15 cellular contexts compared by ENCODE assay signal in the genomic region with DNA sequence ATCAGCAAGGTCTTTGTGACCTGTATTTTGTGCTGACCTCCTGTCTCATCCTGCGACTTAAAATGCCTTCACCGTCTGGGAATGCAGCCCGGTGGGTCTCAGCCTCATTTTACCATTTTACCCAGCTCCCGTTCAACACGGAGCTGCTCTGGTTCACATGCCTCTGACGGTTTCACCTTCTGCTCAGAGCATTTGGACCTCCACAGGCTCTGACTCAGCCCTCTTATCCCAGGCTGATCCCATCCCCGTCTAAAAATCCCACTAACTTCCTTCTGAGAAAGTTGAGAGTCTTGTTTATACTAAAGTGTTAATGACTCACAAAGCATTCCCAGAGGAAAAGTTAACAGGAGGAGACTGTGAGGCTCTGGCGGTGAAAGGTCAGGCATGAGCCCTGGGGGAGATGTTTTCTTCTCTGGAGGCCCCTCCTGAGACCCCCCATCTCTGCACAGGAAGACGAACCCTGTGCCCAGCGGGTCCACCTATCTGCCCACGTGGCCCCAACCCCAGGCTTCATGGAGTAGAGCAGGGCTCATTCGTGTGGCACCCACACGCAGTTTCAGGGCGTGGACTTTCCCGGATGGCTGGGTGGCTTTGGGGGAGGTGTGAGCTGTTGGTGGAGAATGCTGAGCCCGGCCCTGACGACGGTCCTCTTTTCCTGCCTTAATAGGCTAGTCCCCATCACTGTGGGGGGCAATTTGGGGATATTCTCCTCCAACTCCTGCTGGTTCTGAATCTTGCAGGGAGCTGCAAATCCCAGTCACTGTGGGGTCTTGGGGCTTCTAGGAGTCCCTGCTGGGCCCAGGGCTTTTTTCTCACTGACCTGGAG. TPM values are rescaled to one million over a fixed set of nuclear protein-coding genes. Genes with fewer than 3 reads are reported as not detected.
A peak's percentile ranks its signal among the peaks of the same experiment; 100 is the strongest.
DNase-seq lines count a peak whose midpoint lies in the region; ATAC-seq and FAIRE-seq lines count a peak whose summit lies in the region.
"Had no signal": no experiment of that assay in that cellular context is flagged by ENCODE, and none has a peak within 500 bp of the region (broad histone marks: within the 10 kb centered on the region; RNA-seq: fewer than 3 reads in every experiment).

No MANE protein-coding gene starts in this region.

- no peaks in the 10 kb centered on the region for H3K27me3 ChIP-seq in right cardiac atrium (ENCODE audit: control insufficient read depth, insufficient read depth)

- no peak overlapping the region for H3K4me3 ChIP-seq in right cardiac atrium (ENCODE audit: low read length)

- H3K4me1 ChIP-seq in right cardiac atrium (ENCODE audit: control insufficient read depth, insufficient read depth, low read length): no peaks in the 10 kb centered on the region

- H3K27ac ChIP-seq in right cardiac atrium (ENCODE audit: low read length): no peak overlapping the region
- H3K27ac ChIP-seq: KMS-11 had no signal

- FAIRE-seq in urothelium cell line (lab: Jason Lieb, UNC): peak; percentile 97
- FAIRE-seq: A204.1 had no signal

- ATAC-seq in right cardiac atrium (no peak), Right ventricle myocardium superior (ENCODE audit: poor library complexity) (no peak)

- DNase-seq in right cardiac atrium: peak in 2 of 3 donors; percentile 6 to 15
- DNase-seq in Right ventricle myocardium superior: no peak
- DNase-seq in SK-MEL-5 (ENCODE audit: low read depth, low spot score): peak; percentile 73
- DNase-seq in fibroblast of the conjunctiva (ENCODE audit: low read depth): peak; percentile 43
- peak; percentile 91 for DNase-seq in urothelium cell line (ENCODE audit: low spot score)
- no peak for DNase-seq in SKM-1 (lab: John Stamatoyannopoulos, UW; ENCODE audit: unreplicated experiment)
- DNase-seq in stimulated activated CD4-positive, alpha-beta T cell treated with anti-CD3 and anti-CD28 coated beads, Interleukin-2, amount 100 ng/mL, for 48 hours: no peak
- no peak for DNase-seq in COR-L47 (lab: John Stamatoyannopoulos, UW)
- DNase-seq: anterior cingulate cortex, glutamatergic neuron, midbrain, NCI-H446 had no signal

- intact Hi-C loops in right cardiac atrium (cut with DNase I): no loop called here
- intact Hi-C loops in Right ventricle myocardium superior (cut with DNase I): no loop called here

- in situ Hi-C loops in SK-MEL-5 (cut with HindIII; ENCODE audit: low pct_unique_long_range_greater_than_20kb, low sequenced_read_pairs): no loop called here

- WGBS in right cardiac atrium: 50% methylated on average over 18 of the region's 18 CpGs

- H3K9me3 ChIP-seq in right cardiac atrium (ENCODE audit: control insufficient read depth, low read length): no peaks in the 10 kb centered on the region

RNA-seq across cellular contexts. Expression of a gene that starts 3.3 kb away (rescaled TPM):
- total RNA-seq in right cardiac atrium (not detected), Right ventricle myocardium superior (0.22 TPM)
- not detected for polyA plus RNA-seq in right cardiac atrium
- 7.7 and 12.3 TPM in 2 replicates for total RNA-seq in SK-MEL-5 (2014; rRNA removed; shearing (Covaris generic))
- polyA plus RNA-seq in SK-MEL-5 (2015; cell fraction: cytosol; rRNA removed): 8.4 and 9.4 TPM in 2 replicates
- 69.9 and 108 TPM in 2 replicates for polyA plus RNA-seq in SK-MEL-5 (2015; cell fraction: nucleus; rRNA removed)
- total RNA-seq: skeletal muscle tissue had no signal

RNA-seq across cellular contexts. Expression of a gene that starts 16.5 kb away (rescaled TPM):
- 10 to 100 TPM; 23.0 to 27.6 (median 25.2) TPM for total RNA-seq in right cardiac atrium
- 15.3 TPM for polyA plus RNA-seq in right cardiac atrium
- total RNA-seq in Right ventricle myocardium superior: 21.1 TPM
- 28.7 and 31.8 TPM in 2 replicates for total RNA-seq in SK-MEL-5 (2014; rRNA removed; shearing (Covaris generic))
- polyA plus RNA-seq in SK-MEL-5 (2015; cell fraction: cytosol; rRNA removed): 40.5 and 54.2 TPM in 2 replicates
- polyA plus RNA-seq in SK-MEL-5 (2015; cell fraction: nucleus; rRNA removed): 110 and 111 TPM in 2 replicates

RNA-seq across cellular contexts. Expression of a gene that starts 21.8 kb away (rescaled TPM):
- total RNA-seq in right cardiac atrium (not detected), Right ventricle myocardium superior (not detected)
- not detected for polyA plus RNA-seq in right cardiac atrium
- total RNA-seq in SK-MEL-5 (2014; rRNA removed; shearing (Covaris generic)): not detected in 2 replicates
- polyA plus RNA-seq in SK-MEL-5 (2015; cell fraction: cytosol; rRNA removed): not detected in 2 replicates
- polyA plus RNA-seq in SK-MEL-5 (2015; cell fraction: nucleus; rRNA removed): not detected in 2 replicates

RNA-seq across cellular contexts. Expression of a gene that starts 40.2 kb away (rescaled TPM):
- total RNA-seq in right cardiac atrium: 10 to 100 TPM; 39.5 to 50.7 (median 41.7) TPM
- 36.9 TPM for polyA plus RNA-seq in right cardiac atrium
- 25.3 TPM for total RNA-seq in Right ventricle myocardium superior
- total RNA-seq in SK-MEL-5 (2014; rRNA removed; shearing (Covaris generic)): 53.0 and 61.5 TPM in 2 replicates
- polyA plus RNA-seq in SK-MEL-5 (2015; cell fraction: cytosol; rRNA removed): 54.6 and 66.6 TPM in 2 replicates
- 1,120 and 1,200 TPM in 2 replicates for polyA plus RNA-seq in SK-MEL-5 (2015; cell fraction: nucleus; rRNA removed)

Comparison
In these comparisons a context has a peak if more than half of its experiments do, and no peak if none do; other contexts are left out.
1. DNase-seq: peak in right cardiac atrium (2 of 3), SK-MEL-5 (single experiment), fibroblast of the conjunctiva (single experiment) and urothelium cell line (single experiment); none in Right ventricle myocardium superior (single experiment), SKM-1 (single experiment), stimulated activated CD4-positive, alpha-beta T cell treated with anti-CD3 and anti-CD28 coated beads, Interleukin-2, amount 100 ng/mL, for 48 hours (0 of 2) and COR-L47 (single experiment).